9 cellular contexts compared by ENCODE assay signal in genomic region chr17:7563115-7563869, GRCh38. TPM values are rescaled to one million over a fixed set of nuclear protein-coding genes. Genes with fewer than 3 reads are reported as not detected.
DNase-seq lines count a peak whose midpoint lies in the region; ATAC-seq, FAIRE-seq and TF ChIP-seq lines count a peak whose summit lies in the region.
"Had no signal": no experiment of that assay in that cellular context is flagged by ENCODE, and none has a peak within 500 bp of the region (broad histone marks: within the 10 kb centered on the region; RNA-seq: fewer than 3 reads in every experiment).

No MANE protein-coding gene starts in this region.

- H3K79me2 ChIP-seq in K562 (ENCODE audit: control insufficient read depth, insufficient read depth, low read length): peaks cover 33% of the 10 kb centered on the region

- POLR2A ChIA-PET in BJ (lab: Charles Lee) (no interaction called here), K562 (lab: Yijun Ruan, JAX) (interaction anchor here (0.7 kb wide), 1 partner anchor 68 kb away, joined by 3 read pairs; no protein-coding TSS in a partner anchor)

- CTCF ChIA-PET in BJ (lab: Yijun Ruan, JAX) (no interaction called here), K562 (lab: Yijun Ruan, JAX; ENCODE audit: low intra/inter-chr PET ratio) (no interaction called here)

- no peak for DNase-seq in BJ (ENCODE audit: low read depth)
- no peak for DNase-seq in K562 (ENCODE audit: extremely low read depth in 1 of 4, low spot score in 3 of 4)
- DNase-seq in NCI-H2227 treated with DMSO at 0.1 percent for 48 hours (lab: John Stamatoyannopoulos, UW): no peak
- DNase-seq in activated gamma-delta T cell treated with Interleukin-2 at 50 U/mL for 16 hours: no peak
- no peak for DNase-seq in hippocampal formation (lab: John Stamatoyannopoulos, UW)
- DNase-seq: SHP77 had no signal

- no peak overlapping the region for H2AFZ ChIP-seq in K562 (ENCODE audit: low read depth, low read length)

- H3K4me3 ChIP-seq in BJ (ENCODE audit: low read depth, low read length) (peak overlapping the region; percentile 85), HUES6 (ENCODE audit: low read depth, low read length) (peak overlapping the region; percentile 88; the same call in 1 of the 2 replicates), K562 (peak overlapping the region; percentile 76), mucosa of stomach (ENCODE audit: low read length) (no peak overlapping the region)

- intact Hi-C loops in K562 (cut with micrococcal nuclease): loop anchor here (5.0 kb wide), 1 partner anchor 206 kb away; the partner anchor contains the start of gene TMEM95

- H3K9me3 ChIP-seq in HUES6 (ENCODE audit: control insufficient read depth, insufficient read depth, low read depth, low read length) (no peaks in the 10 kb centered on the region), K562 (replicated peaks; ENCODE audit: control insufficient read depth, insufficient read depth, low read depth, low read length) (no peaks in the 10 kb centered on the region), mucosa of stomach (ENCODE audit: control insufficient read depth, low read length) (no peaks in the 10 kb centered on the region)

- no TSS peak for BruUV-seq in K562 (replicated peaks; lab: Mats Ljungman, UMichigan)

- no peak for TF ChIP-seq RAD21 in K562 (CRISPR knock-in tag; conservative IDR thresholded peaks at IDR 0.05 in 1 of 2, IDR thresholded peaks at IDR 0.05 in 1 of 2)

- ATAC-seq in K562: no peak
- ATAC-seq in activated CD4-positive, CD25-positive, alpha-beta regulatory T cell treated with anti-CD3 and anti-CD28 coated beads, Interleukin-2, amount 50 U/mL, for 24 hours: no peak

- FAIRE-seq in K562 (lab: Jason Lieb, UNC): no peak

- H3K4me1 ChIP-seq in HUES6 (ENCODE audit: control insufficient read depth, insufficient read depth, low read length) (peaks cover 25% of the 10 kb centered on the region), K562 (replicated peaks in 1 of 2; ENCODE audit: control insufficient read depth in 2 of 2, insufficient read depth in 2 of 2, low read length in 2 of 2) (peaks cover 10 to 38% of the 10 kb centered on the region in 2 experiments; a peak in 4 of 5 replicates), mucosa of stomach (ENCODE audit: control insufficient read depth, insufficient read depth, low read length) (peaks cover 46% of the 10 kb centered on the region)

- no peaks in the 10 kb centered on the region for H4K20me1 ChIP-seq in K562 (replicated peaks; ENCODE audit: control insufficient read depth, insufficient read depth, low read length)

- 0 out of 2 replicates have a peak overlapping the region, but pooled peaks have one; percentile 98 for H3K4me2 ChIP-seq in K562 (ENCODE audit: insufficient read depth, low read length)

- H3K36me3 ChIP-seq in BJ (ENCODE audit: control insufficient read depth, insufficient read depth, low read length) (peaks cover 14% of the 10 kb centered on the region), HUES6 (ENCODE audit: control insufficient read depth, insufficient read depth, low read length) (peaks cover 40% of the 10 kb centered on the region), K562 (ENCODE audit: control insufficient read depth, insufficient read depth, low read length) (peaks cover 48% of the 10 kb centered on the region; the same call in 2 of the 3 replicates), mucosa of stomach (ENCODE audit: control insufficient read depth, insufficient read depth, low read length) (peaks cover 22% of the 10 kb centered on the region)

- H3K9ac ChIP-seq in HUES6 (ENCODE audit: low read length): no peak overlapping the region
- peak overlapping the region in 1 of 2 experiments; percentile 95; a peak in 2 of 4 replicates for H3K9ac ChIP-seq in K562 (ENCODE audit: insufficient read depth in 1 of 2, low read depth in 2 of 2, low read length in 2 of 2)
- peak overlapping the region; percentile 81 for H3K9ac ChIP-seq in mucosa of stomach (ENCODE audit: low read length)

- in situ Hi-C loops in K562 (cut with MboI): loop anchor here (25.0 kb wide), 1 partner anchor 526 kb away; the partner anchor contains the start of genes SLC16A11 and SLC16A13

- no peaks in the 10 kb centered on the region for H3K9me1 ChIP-seq in K562 (ENCODE audit: control insufficient read depth, insufficient read depth, low read length)

- TF ChIP-seq POLR2A in K562 (conservative IDR thresholded peaks at IDR 0.05): no peak

- TF ChIP-seq CTCF in BJ (IDR thresholded peaks at IDR 0.05; ENCODE audit: insufficient read depth, low read depth, low read length): no peak
- no peak for TF ChIP-seq CTCF in K562 (IDR thresholded peaks at IDR 0.05 in 2 of 3, conservative IDR thresholded peaks at IDR 0.05 in 1 of 3; ENCODE audit: insufficient read depth in 2 of 3, low read depth in 1 of 3, low read length in 3 of 3)

- H3K27ac ChIP-seq in HUES6 (ENCODE audit: low read depth, low read length) (no peak overlapping the region), K562 (ENCODE audit: extremely low read depth, low read depth, low read length) (no peak overlapping the region)

- no peaks in the 10 kb centered on the region for H3K27me3 ChIP-seq in BJ (ENCODE audit: control insufficient read depth, insufficient read depth, low read length)
- H3K27me3 ChIP-seq in HUES6 (ENCODE audit: control insufficient read depth, insufficient read depth, low read length): no peaks in the 10 kb centered on the region
- no peaks in the 10 kb centered on the region for H3K27me3 ChIP-seq in K562 (ENCODE audit: control insufficient read depth in 2 of 2, insufficient read depth in 2 of 2, low read length in 2 of 2)
- no peaks in the 10 kb centered on the region for H3K27me3 ChIP-seq in mucosa of stomach (ENCODE audit: control insufficient read depth, insufficient read depth, low read length)

- TF ChIP-seq EP300 in K562 (IDR thresholded peaks at IDR 0.05; ENCODE audit: low read length): no peak

- WGBS in K562 (ENCODE audit: insufficient coverage, low coverage, missing lambda C conversion rate): 95% methylated on average over 4 of the region's 30 CpGs

RNA-seq across cellular contexts. Expression of gene SENP3, which starts 1.6 kb away (rescaled TPM):
- polyA plus RNA-seq in BJ (2011; rRNA removed) (69.8 and 72.2 TPM in 2 replicates), K562 (2011; rRNA removed) (80.5 and 94.1 TPM in 2 replicates), K562 (2014; fragmentation: Illumina TruSeq; extraction: Trizol) (98.7 and 102 TPM in 2 replicates), K562 (2014; fragmentation: Nextera tagmentation; extraction: Ambion mirVana) (under 1 TPM; 0.63 to 0.73 TPM), K562 (2014; rRNA removed) (67.3 and 78.8 TPM in 2 replicates)
- 39.0 and 67.7 TPM in 2 replicates for polyA minus RNA-seq in BJ (2011; rRNA and poly(A)+ RNA removed)
- 70.4 and 129 TPM in 2 replicates for total RNA-seq in K562 (2011; cell fraction: chromatin; rRNA removed; ENCODE audit: low replicate concordance)
- total RNA-seq in K562 (2011; cell fraction: nucleolus; rRNA removed): 60.9 and 69.7 TPM in 2 replicates
- 66.0 and 67.9 TPM in 2 replicates for total RNA-seq in K562 (2011; cell fraction: nucleoplasm; rRNA removed)
- total RNA-seq in K562 (2014; rRNA removed) (65.3 and 69.1 TPM in 2 replicates), K562 (2014; rRNA removed; fragmentation: Illumina TruSeq; extraction: Trizol) (79.3 and 82.7 TPM in 2 replicates), K562 (2015; rRNA removed; fragmentation: Illumina TruSeq; extraction: Trizol) (85.7 and 88.2 TPM in 2 replicates), K562 (2021) (55.6 and 63.1 TPM in 2 replicates)
- 73.9 and 80.9 TPM in 2 replicates for polyA plus RNA-seq in K562 (2011; cell fraction: cytosol; rRNA removed)
- polyA plus RNA-seq in K562 (2011; cell fraction: nucleus; rRNA removed): 92.4 and 106 TPM in 2 replicates
- polyA plus RNA-seq in K562 (2012): 33.0 and 47.9 TPM in 2 replicates
- 68.9 and 101 TPM in 2 replicates for polyA minus RNA-seq in K562 (2011; rRNA and poly(A)+ RNA removed)
- polyA minus RNA-seq in K562 (2011; cell fraction: cytosol; rRNA and poly(A)+ RNA removed): 29.8 and 44.6 TPM in 2 replicates
- 19.1 and 22.7 TPM in 2 replicates for polyA minus RNA-seq in K562 (2011; cell fraction: nucleus; rRNA and poly(A)+ RNA removed)

RNA-seq across cellular contexts. Expression of gene TNFSF13, which starts 4.7 kb away (rescaled TPM):
- polyA plus RNA-seq in BJ (2011; rRNA removed): 2.0 and 2.4 TPM in 2 replicates
- polyA minus RNA-seq in BJ (2011; rRNA and poly(A)+ RNA removed): 0.66 and 0.87 TPM in 2 replicates
- 0.21 and 0.76 TPM in 2 replicates for total RNA-seq in K562 (2011; cell fraction: chromatin; rRNA removed; ENCODE audit: low replicate concordance)
- 0.39 and 0.50 TPM in 2 replicates for total RNA-seq in K562 (2011; cell fraction: nucleolus; rRNA removed)
- total RNA-seq in K562 (2011; cell fraction: nucleoplasm; rRNA removed): 0.29 and 0.38 TPM in 2 replicates
- 0.18 and 0.24 TPM in 2 replicates for total RNA-seq in K562 (2014; rRNA removed)
- not detected in 2 replicates for total RNA-seq in K562 (2014; rRNA removed; fragmentation: Illumina TruSeq; extraction: Trizol)
- 0.11 and 0.30 TPM in 2 replicates for total RNA-seq in K562 (2015; rRNA removed; fragmentation: Illumina TruSeq; extraction: Trizol)
- total RNA-seq in K562 (2021): 0.38 and 0.51 TPM in 2 replicates
- polyA plus RNA-seq in K562 (2011; rRNA removed): 0.26 and 1.6 TPM in 2 replicates
- polyA plus RNA-seq in K562 (2011; cell fraction: cytosol; rRNA removed): 0.16 and 0.96 TPM in 2 replicates
- 0.31 and 4.2 TPM in 2 replicates for polyA plus RNA-seq in K562 (2011; cell fraction: nucleus; rRNA removed)
- 0.98 and 1.2 TPM in 2 replicates for polyA plus RNA-seq in K562 (2012)
- polyA plus RNA-seq in K562 (2014; fragmentation: Illumina TruSeq; extraction: Trizol): 0.19 and 0.29 TPM in 2 replicates
- polyA plus RNA-seq in K562 (2014; fragmentation: Nextera tagmentation; extraction: Ambion mirVana): under 1 TPM; 0.04 to 0.07 TPM
- 0.30 and 0.45 TPM in 2 replicates for polyA plus RNA-seq in K562 (2014; rRNA removed)
- polyA minus RNA-seq in K562 (2011; rRNA and poly(A)+ RNA removed): 0.54 TPM in 1 of 2 replicates, not detected in the other
- polyA minus RNA-seq in K562 (2011; cell fraction: cytosol; rRNA and poly(A)+ RNA removed): 2.4 TPM in 1 of 2 replicates, not detected in the other
- 0.27 and 2.3 TPM in 2 replicates for polyA minus RNA-seq in K562 (2011; cell fraction: nucleus; rRNA and poly(A)+ RNA removed)

RNA-seq across cellular contexts. Expression of gene TNFSF12, which starts 14.4 kb away (rescaled TPM):
- 29.2 and 49.5 TPM in 2 replicates for polyA plus RNA-seq in BJ (2011; rRNA removed)
- polyA minus RNA-seq in BJ (2011; rRNA and poly(A)+ RNA removed): 3.2 and 4.5 TPM in 2 replicates
- total RNA-seq in K562 (2011; cell fraction: chromatin; rRNA removed; ENCODE audit: low replicate concordance): not detected in 2 replicates
- not detected in 2 replicates for total RNA-seq in K562 (2011; cell fraction: nucleolus; rRNA removed)
- total RNA-seq in K562 (2011; cell fraction: nucleoplasm; rRNA removed): not detected in 2 replicates
- total RNA-seq in K562 (2014; rRNA removed): 0.18 and 0.37 TPM in 2 replicates
- not detected in 2 replicates for total RNA-seq in K562 (2014; rRNA removed; fragmentation: Illumina TruSeq; extraction: Trizol)
- total RNA-seq in K562 (2015; rRNA removed; fragmentation: Illumina TruSeq; extraction: Trizol): not detected in 2 replicates
- total RNA-seq in K562 (2021): 0.56 and 0.82 TPM in 2 replicates
- polyA plus RNA-seq in K562 (2011; rRNA removed): 0.07 and 0.11 TPM in 2 replicates
- polyA plus RNA-seq in K562 (2011; cell fraction: cytosol; rRNA removed): 0.10 and 0.45 TPM in 2 replicates
- polyA plus RNA-seq in K562 (2011; cell fraction: nucleus; rRNA removed): 0.29 and 0.41 TPM in 2 replicates
- polyA plus RNA-seq in K562 (2012): 0.72 and 1.2 TPM in 2 replicates
- 0.19 and 0.25 TPM in 2 replicates for polyA plus RNA-seq in K562 (2014; fragmentation: Illumina TruSeq; extraction: Trizol)
- under 1 TPM in 1 of 2 experiments, not detected in 1; 0.03 TPM for polyA plus RNA-seq in K562 (2014; fragmentation: Nextera tagmentation; extraction: Ambion mirVana)
- polyA plus RNA-seq in K562 (2014; rRNA removed): 0.55 and 0.95 TPM in 2 replicates
- polyA minus RNA-seq in K562 (2011; rRNA and poly(A)+ RNA removed): not detected in 2 replicates
- polyA minus RNA-seq in K562 (2011; cell fraction: cytosol; rRNA and poly(A)+ RNA removed): not detected in 2 replicates
- polyA minus RNA-seq in K562 (2011; cell fraction: nucleus; rRNA and poly(A)+ RNA removed): not detected in 2 replicates

RNA-seq across cellular contexts. Expression of gene CD68, which starts 16.1 kb away (rescaled TPM):
- polyA plus RNA-seq in BJ (2011; rRNA removed) (58.2 and 93.2 TPM in 2 replicates), K562 (2011; rRNA removed) (31.3 and 65.1 TPM in 2 replicates), K562 (2014; fragmentation: Illumina TruSeq; extraction: Trizol) (77.2 and 89.8 TPM in 2 replicates), K562 (2014; fragmentation: Nextera tagmentation; extraction: Ambion mirVana) (10 to 100 TPM; 37.7 to 85.3 TPM), K562 (2014; rRNA removed) (33.3 and 38.8 TPM in 2 replicates)
- polyA minus RNA-seq in BJ (2011; rRNA and poly(A)+ RNA removed): 11.8 and 15.2 TPM in 2 replicates
- total RNA-seq in K562 (2011; cell fraction: chromatin; rRNA removed; ENCODE audit: low replicate concordance): 7.2 and 16.8 TPM in 2 replicates
- 20.0 and 21.3 TPM in 2 replicates for total RNA-seq in K562 (2011; cell fraction: nucleolus; rRNA removed)
- total RNA-seq in K562 (2011; cell fraction: nucleoplasm; rRNA removed): 33.4 and 34.7 TPM in 2 replicates
- total RNA-seq in K562 (2014; rRNA removed) (34.6 and 37.2 TPM in 2 replicates), K562 (2014; rRNA removed; fragmentation: Illumina TruSeq; extraction: Trizol) (22.9 and 28.2 TPM in 2 replicates), K562 (2015; rRNA removed; fragmentation: Illumina TruSeq; extraction: Trizol) (46.4 and 50.9 TPM in 2 replicates), K562 (2021) (30.1 and 34.8 TPM in 2 replicates)
- polyA plus RNA-seq in K562 (2011; cell fraction: cytosol; rRNA removed): 76.2 and 89.9 TPM in 2 replicates
- polyA plus RNA-seq in K562 (2011; cell fraction: nucleus; rRNA removed): 4.1 and 4.4 TPM in 2 replicates
- 44.4 and 74.1 TPM in 2 replicates for polyA plus RNA-seq in K562 (2012)
- polyA minus RNA-seq in K562 (2011; rRNA and poly(A)+ RNA removed): 23.1 and 25.5 TPM in 2 replicates
- polyA minus RNA-seq in K562 (2011; cell fraction: cytosol; rRNA and poly(A)+ RNA removed): 16.3 and 19.7 TPM in 2 replicates
- 1.3 and 2.2 TPM in 2 replicates for polyA minus RNA-seq in K562 (2011; cell fraction: nucleus; rRNA and poly(A)+ RNA removed)

RNA-seq across cellular contexts. Expression of gene MPDU1, which starts 20.4 kb away (rescaled TPM):
- polyA plus RNA-seq in BJ (2011; rRNA removed) (142 and 174 TPM in 2 replicates), K562 (2011; rRNA removed) (160 and 161 TPM in 2 replicates), K562 (2014; fragmentation: Illumina TruSeq; extraction: Trizol) (172 and 179 TPM in 2 replicates), K562 (2014; fragmentation: Nextera tagmentation; extraction: Ambion mirVana) (10 to 100 TPM in 1 of 2 experiments, 1 to 10 TPM in 1; 4.9 to 21.8 TPM), K562 (2014; rRNA removed) (77.1 and 86.7 TPM in 2 replicates)
- 32.9 and 94.4 TPM in 2 replicates for polyA minus RNA-seq in BJ (2011; rRNA and poly(A)+ RNA removed)
- total RNA-seq in K562 (2011; cell fraction: chromatin; rRNA removed; ENCODE audit: low replicate concordance): 63.6 and 172 TPM in 2 replicates
- 230 and 236 TPM in 2 replicates for total RNA-seq in K562 (2011; cell fraction: nucleolus; rRNA removed)
- total RNA-seq in K562 (2011; cell fraction: nucleoplasm; rRNA removed): 165 and 169 TPM in 2 replicates
- total RNA-seq in K562 (2014; rRNA removed) (53.5 and 78.9 TPM in 2 replicates), K562 (2014; rRNA removed; fragmentation: Illumina TruSeq; extraction: Trizol) (68.3 and 80.2 TPM in 2 replicates), K562 (2015; rRNA removed; fragmentation: Illumina TruSeq; extraction: Trizol) (78.5 and 85.0 TPM in 2 replicates), K562 (2021) (55.5 and 63.7 TPM in 2 replicates)
- 292 and 301 TPM in 2 replicates for polyA plus RNA-seq in K562 (2011; cell fraction: cytosol; rRNA removed)
- polyA plus RNA-seq in K562 (2011; cell fraction: nucleus; rRNA removed): 85.8 and 92.2 TPM in 2 replicates
- 66.5 and 66.7 TPM in 2 replicates for polyA plus RNA-seq in K562 (2012)
- polyA minus RNA-seq in K562 (2011; rRNA and poly(A)+ RNA removed): 77.8 and 107 TPM in 2 replicates
- 35.2 and 43.8 TPM in 2 replicates for polyA minus RNA-seq in K562 (2011; cell fraction: cytosol; rRNA and poly(A)+ RNA removed)
- polyA minus RNA-seq in K562 (2011; cell fraction: nucleus; rRNA and poly(A)+ RNA removed): 15.8 and 18.0 TPM in 2 replicates

Comparison
In these comparisons a context has a peak if more than half of its experiments do, and no peak if none do; other contexts are left out.
1. RNA of gene TNFSF12, which starts 14.4 kb away (polyA plus RNA-seq): 29.2 to 49.5 TPM in BJ; 0.03 to 1.2 TPM in K562; every median in the first group is over 10 times any median in the second.